Comparison of ENCODE assay signal across 25 cellular contexts in genomic region chr7:96157856-96158255, GRCh38.
"Had no signal": no experiment of that assay in that cellular context is flagged by ENCODE, and none has a peak within 500 bp of the region (broad histone marks: within the 10 kb centered on the region; RNA-seq: fewer than 3 reads in every experiment).

No MANE protein-coding gene starts in this region.

- DNase-seq: nephron progenitor cell; nucleus accumbens; pancreas; right cardiac atrium; right lobe of liver; sigmoid colon; small intestine; stimulated activated CD4-positive, alpha-beta T cell treated with anti-CD3 and anti-CD28 coated beads, Interleukin-15, amount 100 ng/mL, for 24 hours; stimulated activated CD4-positive, alpha-beta T cell treated with anti-CD3 and anti-CD28 coated beads, Interleukin-2, amount 100 ng/mL, for 24 hours; stimulated activated CD4-positive, alpha-beta T cell treated with anti-CD3 and anti-CD28 coated beads, Interleukin-2, amount 100 ng/mL, for 48 hours; stimulated activated CD4-positive, alpha-beta T cell treated with anti-CD3 and anti-CD28 coated beads, Interleukin-4, amount 100 ng/mL, for 24 hours; stimulated activated naive B cell treated with anti-CD40 and anti-IgM and Interleukin-4, amounts not matched to agents 10 μg/mL and 1 μg/mL and 100 μg/mL, for 72 hours; stimulated activated naive CD4-positive, alpha-beta T cell treated with Interleukin-2 at 50 U/mL for 16 hours; stomach; thyroid gland; trophoblast cell; upper lobe of left lung had no signal

- H3K9me3 ChIP-seq: neutrophil, pancreas, prostate gland, right lobe of liver, sigmoid colon, stomach, thoracic aorta, thyroid gland, tibial nerve, upper lobe of left lung, vagina had no signal

- H3K4me1 ChIP-seq: pancreas, prostate gland, right lobe of liver, sigmoid colon, stomach, thyroid gland, tibial nerve, upper lobe of left lung, vagina had no signal

- H3K27me3 ChIP-seq: neutrophil, pancreas, right lobe of liver, sigmoid colon, stomach, thyroid gland, tibial nerve, upper lobe of left lung, vagina had no signal

- H3K36me3 ChIP-seq: pancreas, prostate gland, thyroid gland, vagina had no signal

- H3K4me3 ChIP-seq: pancreas, prostate gland, right lobe of liver, sigmoid colon, stomach, thoracic aorta, thyroid gland, tibial nerve, upper lobe of left lung, vagina had no signal

- ATAC-seq: natural killer cell treated with Interleukin-12 subunit alpha and Interleukin-12 subunit beta and Interleukin-15 and Interleukin-18, amount 100 ng/mL, for 72 hours; pancreas; right cardiac atrium; right lobe of liver; stimulated activated effector memory CD8-positive, alpha-beta T cell treated with anti-CD3 and anti-CD28 coated beads, Interleukin-12 subunit alpha, Interleukin-12 subunit beta, amount 100 ng/mL, for 72 hours; stimulated activated naive B cell treated with anti-CD40 and anti-IgM and Interleukin-4, amounts not matched to agents 10 μg/mL and 1 μg/mL and 100 μg/mL, for 72 hours had no signal

- H3K27ac ChIP-seq: neutrophil, pancreas, prostate gland, right lobe of liver, sigmoid colon, stomach, thoracic aorta, thyroid gland, tibial nerve, upper lobe of left lung, vagina had no signal

- FAIRE-seq: pancreas, urothelium cell line had no signal
